Comparison of ENCODE assay signal across 9 cellular contexts in genomic region chr12:115354476-115354890, GRCh38.
DNase-seq lines count a peak whose midpoint lies in the region; ATAC-seq and TF ChIP-seq lines count a peak whose summit lies in the region.
"Had no signal": no experiment of that assay in that cellular context is flagged by ENCODE, and none has a peak within 500 bp of the region (broad histone marks: within the 10 kb centered on the region; RNA-seq: fewer than 3 reads in every experiment).

No MANE protein-coding gene starts in this region.

- H3K4me2 ChIP-seq in mammary epithelial cell (ENCODE audit: insufficient read depth, low read depth, low read length), result peak overlapping the region; percentile 89
- H3K4me2 ChIP-seq in osteoblast (ENCODE audit: insufficient read depth, low read length), result peak overlapping the region; percentile 92

- H4K20me1 ChIP-seq in mammary epithelial cell (ENCODE audit: insufficient read depth, low read length) (no peaks in the 10 kb centered on the region), osteoblast (ENCODE audit: insufficient read depth, low read length) (no peaks in the 10 kb centered on the region)

- BruUV-seq in mammary epithelial cell (replicated peaks; lab: Mats Ljungman, UMichigan), result TSS peak; percentile 96

- H3K4me3 ChIP-seq in AG09309 (ENCODE audit: control insufficient read depth, low read depth, low read length), result peak overlapping the region; percentile 62
- H3K4me3 ChIP-seq in mammary epithelial cell (replicated peaks in 1 of 3; ENCODE audit: insufficient read depth in 1 of 3, low read depth in 2 of 3, low read length in 3 of 3), result peak overlapping the region; percentile 41 to 51 (median 47)
- H3K4me3 ChIP-seq in osteoblast (ENCODE audit: insufficient read depth, low read length), result peak overlapping the region; percentile 71
- H3K4me3 ChIP-seq in testis, result no peak overlapping the region

- H3K36me3 ChIP-seq in mammary epithelial cell (ENCODE audit: insufficient read depth, low read length) (no peaks in the 10 kb centered on the region), osteoblast (ENCODE audit: insufficient read depth, low read length) (no peaks in the 10 kb centered on the region), testis (ENCODE audit: low read depth, missing control alignments) (no peaks in the 10 kb centered on the region)

- CTCF ChIA-PET in mammary epithelial cell (lab: Charles Lee; ENCODE audit: low non-redundant PET), result interaction anchor here (0.5 to 0.7 kb wide), 3 partner anchors 103 to 662 kb away, joined by 3 read pairs; no protein-coding TSS in a partner anchor

- DNase-seq in AG09309 (ENCODE audit: low read depth) (no peak), mammary epithelial cell (no peak), osteoblast (ENCODE audit: insufficient read length, low spot score, missing footprints) (no peak), OCI-M2 (lab: John Stamatoyannopoulos, UW; ENCODE audit: unreplicated experiment) (no peak), testis (no peak)
- DNase-seq: DMS79 had no signal

- H3K4me1 ChIP-seq in mammary epithelial cell (ENCODE audit: insufficient read depth, low read length), result peaks cover 17% of the 10 kb centered on the region
- peaks cover 28% of the 10 kb centered on the region for H3K4me1 ChIP-seq in osteoblast (ENCODE audit: insufficient read depth, low read length)
- no peaks in the 10 kb centered on the region for H3K4me1 ChIP-seq in testis

- no peak for TF ChIP-seq POLR2A in testis (IDR thresholded peaks at IDR 0.05)

- no peaks in the 10 kb centered on the region for H3K79me2 ChIP-seq in mammary epithelial cell (ENCODE audit: insufficient read depth, low read length)
- no peaks in the 10 kb centered on the region for H3K79me2 ChIP-seq in osteoblast (ENCODE audit: insufficient read depth, low read length)

- peak overlapping the region; percentile 75 for H2AFZ ChIP-seq in mammary epithelial cell (ENCODE audit: low read depth, low read length)
- peak overlapping the region; percentile 93 for H2AFZ ChIP-seq in osteoblast (ENCODE audit: low read length)

- peak overlapping the region; percentile 96 for H3K27ac ChIP-seq in mammary epithelial cell (ENCODE audit: insufficient read depth, low read depth, low read length)
- peak overlapping the region; percentile 96 for H3K27ac ChIP-seq in osteoblast (ENCODE audit: low read depth, low read length)
- no peak overlapping the region for H3K27ac ChIP-seq in testis

- H3K27me3 ChIP-seq in mammary epithelial cell (ENCODE audit: insufficient read depth, low read length) (no peaks in the 10 kb centered on the region), osteoblast (ENCODE audit: insufficient read depth, low read length) (no peaks in the 10 kb centered on the region), testis (no peaks in the 10 kb centered on the region)

- intact Hi-C loops in mammary epithelial cell (cut with micrococcal nuclease) (loop anchor here (1.0 to 5.0 kb wide), 3 partner anchors 13 to 672 kb away; partner anchors contain the start of gene TBX3), testis (cut with DNase I; ENCODE audit: low total_unique reads) (no loop called here)

- WGBS in mammary epithelial cell (ENCODE audit: low coverage, missing lambda C conversion rate), result 100% methylated on average over 1 of the region's 1 CpG
- 93 to 100% methylated on average over 1 of the region's 1 CpG for WGBS in testis, 2 donors

- TF ChIP-seq CTCF in AG09309 (IDR thresholded peaks at IDR 0.05; ENCODE audit: control insufficient read depth, insufficient read depth, low read depth, low read length, missing control alignments) (no peak), mammary epithelial cell (conservative IDR thresholded peaks at IDR 0.05 in 1 of 2, IDR thresholded peaks at IDR 0.05 in 1 of 2; ENCODE audit: extremely low read depth in 1 of 2, insufficient read depth in 1 of 2, low read depth in 1 of 2, low read length in 2 of 2) (no peak), osteoblast (IDR thresholded peaks at IDR 0.05; ENCODE audit: extremely low read depth, low read depth, low read length) (no peak), testis (IDR thresholded peaks at IDR 0.05) (no peak)

- in situ Hi-C loops in mammary epithelial cell (cut with MboI; ENCODE audit: low sequenced_read_pairs in 2 of 2), result loop anchor here in 1 of 2 donors (25.0 kb wide), 1 partner anchor 408 kb away; no protein-coding TSS in a partner anchor

- peak overlapping the region; percentile 94 for H3K9ac ChIP-seq in mammary epithelial cell (ENCODE audit: insufficient read depth, low read length)

- dilution Hi-C loops in mammary epithelial cell (cut with HindIII; ENCODE audit: low sequenced_read_pairs), result no loop called here

- H3K9me3 ChIP-seq in mammary epithelial cell (replicated peaks; ENCODE audit: insufficient read depth, low read length) (no peaks in the 10 kb centered on the region), osteoblast (ENCODE audit: low read depth, low read length) (no peaks in the 10 kb centered on the region), testis (no peaks in the 10 kb centered on the region)

- ATAC-seq in HG02610 (IDR thresholded peaks at IDR 0.05; ENCODE audit: unreplicated experiment), result peak; percentile 64
- no peak for ATAC-seq in HG03457 (IDR thresholded peaks at IDR 0.05; ENCODE audit: unreplicated experiment)
- ATAC-seq in GM21423 (IDR thresholded peaks at IDR 0.05; ENCODE audit: unreplicated experiment), result no peak

Comparison
In these comparisons a context has a peak if more than half of its experiments do, and no peak if none do; other contexts are left out.
1. H3K4me3 ChIP-seq: peak in AG09309 (single experiment), mammary epithelial cell (3 of 3) and osteoblast (single experiment); none in testis (0 of 2).
2. H3K27ac ChIP-seq: peak in mammary epithelial cell (single experiment) and osteoblast (single experiment); none in testis (0 of 2).